In the genomic region with DNA sequence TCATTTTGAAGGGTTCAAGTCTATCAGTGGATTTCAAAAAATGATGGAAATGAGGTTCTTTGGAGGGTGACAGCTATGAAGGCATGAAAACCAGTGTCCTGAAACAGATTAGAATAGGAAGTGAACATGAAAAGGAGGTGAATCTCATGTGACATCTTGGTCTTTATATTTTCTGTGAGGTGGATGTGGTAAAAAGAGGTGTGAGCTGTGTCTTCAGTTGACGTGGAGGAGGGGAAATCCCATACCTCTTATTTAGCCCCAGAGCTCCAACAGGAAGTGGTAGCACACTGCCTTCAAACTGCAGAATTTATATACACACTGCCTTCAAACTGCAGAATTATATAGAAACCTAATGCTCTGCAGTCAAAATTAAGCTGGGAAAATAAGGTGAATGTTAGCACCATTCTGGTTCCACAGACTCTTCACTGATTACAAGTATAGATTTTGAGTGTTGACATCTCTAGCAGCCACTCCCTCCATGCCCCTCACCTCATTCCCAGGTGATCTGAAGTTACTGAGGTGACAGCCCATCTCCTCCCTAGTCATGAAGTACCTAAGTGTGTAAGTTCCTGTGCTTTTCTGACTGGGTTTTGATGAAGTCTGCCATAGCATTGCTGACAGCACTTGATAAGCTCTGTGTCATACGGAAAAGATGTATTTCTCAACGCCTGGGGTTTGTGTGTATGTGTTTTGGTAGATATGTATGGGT, we compare ENCODE assay signal across 8 cellular contexts. TPM values are rescaled to one million over a fixed set of nuclear protein-coding genes. Genes with fewer than 3 reads are reported as not detected.
A peak's percentile ranks its signal among the peaks of the same experiment; 100 is the strongest.
DNase-seq lines count a peak whose midpoint lies in the region; ATAC-seq and TF ChIP-seq lines count a peak whose summit lies in the region.

No MANE protein-coding gene starts in this region.

- H3K27ac ChIP-seq in CD8-positive, alpha-beta memory T cell (ENCODE audit: low read depth, low read length): peak overlapping the region; percentile 75
- H3K27ac ChIP-seq in Peyer's patch: peak overlapping the region; percentile 74 to 93 (median 93)
- H3K27ac ChIP-seq in thymus (ENCODE audit: low read depth): peak overlapping the region; percentile 98

- H3K4me1 ChIP-seq in CD8-positive, alpha-beta memory T cell (ENCODE audit: insufficient read depth, low read length): peaks cover 71% of the 10 kb centered on the region
- H3K4me1 ChIP-seq in Peyer's patch (peaks cover 0 to 51% (median 23%) of the 10 kb centered on the region in 4 donors), thymus (ENCODE audit: control insufficient read depth, insufficient read depth, low read length) (peaks cover 35% of the 10 kb centered on the region)

- peaks cover 75 to 85% (median 80%) of the 10 kb centered on the region in 3 donors for H3K4me1 Mint-ChIP-seq in CD8-positive, alpha-beta memory T cell

- CTCF ChIA-PET in CD8-positive, alpha-beta memory T cell (lab: Charles Lee): interaction anchor here (0.8 to 4.9 kb wide), 11 partner anchors 12 to 144 kb away, joined by 3 to 30 read pairs (median 4); a partner anchor contains a TSS

- peak overlapping the region; percentile 46 for H3K4me3 ChIP-seq in CD8-positive, alpha-beta memory T cell (ENCODE audit: low read length)
- peak overlapping the region in 3 of 4 donors; percentile 19 to 96 (median 66) for H3K4me3 ChIP-seq in Peyer's patch
- peak overlapping the region; percentile 90 for H3K4me3 ChIP-seq in choroid plexus epithelial cell (ENCODE audit: low read depth, low read length)
- H3K4me3 ChIP-seq in thymus (ENCODE audit: low read length): peak overlapping the region; percentile 87

- peak; percentile 24 to 90 (median 81) for DNase-seq in CD8-positive, alpha-beta memory T cell
- DNase-seq in Peyer's patch: peak in 2 of 3 donors; percentile 59 to 73
- DNase-seq in choroid plexus epithelial cell (ENCODE audit: low read depth): peak; percentile 47
- DNase-seq in SIG-M5 (lab: John Stamatoyannopoulos, UW): no peak
- no peak for DNase-seq in kidney glomerular epithelial cell (lab: John Stamatoyannopoulos, UW)

- H3K36me3 Mint-ChIP-seq in CD8-positive, alpha-beta memory T cell: peaks cover 0 to 14% (median 2%) of the 10 kb centered on the region in 3 donors

- ATAC-seq in GM21723 (IDR thresholded peaks at IDR 0.05; ENCODE audit: unreplicated experiment): peak; percentile 47
- no peak for ATAC-seq in GM21360 (IDR thresholded peaks at IDR 0.05; ENCODE audit: unreplicated experiment)

- 12% methylated on average over 3 of the region's 3 CpGs for WGBS in thymus

- TF ChIP-seq POLR2A in Peyer's patch (IDR thresholded peaks at IDR 0.05): no peak

- POLR2A ChIA-PET in CD8-positive, alpha-beta memory T cell (lab: Charles Lee): interaction anchor here (0.6 to 2.3 kb wide), 12 partner anchors 9 to 312 kb away, joined by 3 to 20 read pairs (median 6); a partner anchor contains a TSS

- no peaks in the 10 kb centered on the region for H3K27me3 Mint-ChIP-seq in CD8-positive, alpha-beta memory T cell

- H3K9me3 Mint-ChIP-seq in CD8-positive, alpha-beta memory T cell: no peaks in the 10 kb centered on the region

- H3K4me3 Mint-ChIP-seq in CD8-positive, alpha-beta memory T cell: peak overlapping the region; percentile 84 to 100 (median 96)

- no peaks in the 10 kb centered on the region for H3K27me3 ChIP-seq in CD8-positive, alpha-beta memory T cell (ENCODE audit: insufficient read depth, low read length, poor library complexity, severe bottlenecking)
- H3K27me3 ChIP-seq in Peyer's patch (no peaks in the 10 kb centered on the region), thymus (ENCODE audit: control insufficient read depth, insufficient read depth) (no peaks in the 10 kb centered on the region)

- H3K9me3 ChIP-seq in CD8-positive, alpha-beta memory T cell (ENCODE audit: low read length): no peaks in the 10 kb centered on the region
- H3K9me3 ChIP-seq in Peyer's patch: no peaks in the 10 kb centered on the region
- no peaks in the 10 kb centered on the region for H3K9me3 ChIP-seq in thymus (ENCODE audit: control insufficient read depth)

- TF ChIP-seq CTCF in Peyer's patch (IDR thresholded peaks at IDR 0.05): no peak
- no peak for TF ChIP-seq CTCF in choroid plexus epithelial cell (conservative IDR thresholded peaks at IDR 0.05; ENCODE audit: low read depth, low read length)

- H3K36me3 ChIP-seq in CD8-positive, alpha-beta memory T cell (ENCODE audit: insufficient read depth, low read length): no peaks in the 10 kb centered on the region
- no peaks in the 10 kb centered on the region for H3K36me3 ChIP-seq in Peyer's patch
- no peaks in the 10 kb centered on the region for H3K36me3 ChIP-seq in thymus (ENCODE audit: control insufficient read depth, insufficient read depth)

- H3K27ac Mint-ChIP-seq in CD8-positive, alpha-beta memory T cell: peak overlapping the region; percentile 88 to 99 (median 96)

RNA-seq across cellular contexts. Expression of a gene that starts 2.6 kb away (rescaled TPM):
- total RNA-seq in CD8-positive, alpha-beta memory T cell: 100 to 1,000 TPM; 165 to 169 TPM
- 52.9 TPM for polyA plus RNA-seq in CD8-positive, alpha-beta memory T cell
- total RNA-seq in Peyer's patch: 10 to 100 TPM; 11.7 to 35.5 (median 25.3) TPM
- polyA plus RNA-seq in thymus: 28.5 TPM

RNA-seq across cellular contexts. Expression of a gene that starts 34.8 kb away (rescaled TPM):
- 100 to 1,000 TPM; 214 to 221 TPM for total RNA-seq in CD8-positive, alpha-beta memory T cell
- polyA plus RNA-seq in CD8-positive, alpha-beta memory T cell: 193 TPM
- 100 to 1,000 TPM in 2 of 4 donors, 10 to 100 TPM in 2; 78.4 to 226 (median 110) TPM for total RNA-seq in Peyer's patch
- 181 TPM for polyA plus RNA-seq in thymus

Comparison
In these comparisons a context has a peak if more than half of its experiments do, and no peak if none do; other contexts are left out.
1. DNase-seq: peak in CD8-positive, alpha-beta memory T cell (5 of 5), Peyer's patch (2 of 3) and choroid plexus epithelial cell (single experiment); none in SIG-M5 (single experiment) and kidney glomerular epithelial cell (single experiment).
2. RNA of a gene that starts 2.6 kb away (total RNA-seq): 165 to 169 TPM in CD8-positive, alpha-beta memory T cell; 11.7 to 35.5 TPM in Peyer's patch; every median in the first group is over 4 times any median in the second.
3. Peak in every context shown above with its lines, with median percentiles within 50 percentile points of each other: H3K27ac ChIP-seq and H3K4me3 ChIP-seq.